29 cellular contexts compared by ENCODE assay signal in the genomic region with DNA sequence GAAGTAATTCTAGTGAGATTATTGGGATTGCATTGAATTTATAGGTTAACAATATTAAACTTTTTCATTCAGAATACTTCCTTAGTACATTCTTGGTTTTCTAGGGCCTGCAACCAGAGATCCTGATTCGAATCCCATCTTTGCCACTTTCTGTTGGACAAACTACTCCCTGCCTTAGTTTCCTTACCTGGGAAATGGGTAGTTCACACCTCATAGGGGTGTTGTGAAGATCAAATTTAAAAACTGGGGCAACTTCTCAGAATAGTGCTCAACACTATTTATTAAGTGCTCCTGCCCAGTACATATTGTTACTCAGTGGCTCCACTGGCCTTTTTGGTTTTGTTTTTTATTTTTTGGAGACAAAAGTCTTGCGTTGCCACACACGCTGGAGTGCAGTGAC.
"Had no signal": no experiment of that assay in that cellular context is flagged by ENCODE, and none has a peak within 500 bp of the region (broad histone marks: within the 10 kb centered on the region; RNA-seq: fewer than 3 reads in every experiment).

No MANE protein-coding gene starts in this region.

- H3K4me3 ChIP-seq: breast epithelium, pancreas, prostate gland, sigmoid colon, uterus had no signal

- DNase-seq: activated CD4-positive, alpha-beta memory T cell treated with anti-CD3 and anti-CD28 coated beads, Interleukin-2, amount 10 ng/mL, durations not matched to agents 7 days and 5 days; activated CD4-positive, alpha-beta T cell treated with anti-CD3 and anti-CD28 coated beads, Interleukin-2, amount 10 ng/mL, durations not matched to agents 7 days and 5 days; activated CD8-positive, alpha-beta memory T cell treated with anti-CD3 and anti-CD28 coated beads, Interleukin-2, amount 10 ng/mL, durations not matched to agents 7 days and 5 days; activated naive CD4-positive, alpha-beta T cell; activated T-cell treated with anti-CD3 and anti-CD28 coated beads, Interleukin-2, amount 50 U/mL, for 48 hours; central memory CD4-positive, alpha-beta T cell; foreskin fibroblast; head of caudate nucleus; hippocampal formation; immature natural killer cell; kidney; left colon; midbrain; naive thymus-derived CD4-positive, alpha-beta T cell; nucleus accumbens; pancreas; retina; sigmoid colon; small intestine; stimulated activated CD4-positive, alpha-beta T cell treated with anti-CD3 and anti-CD28 coated beads, Interleukin-4, amount 100 ng/mL, for 24 hours; stimulated activated naive CD4-positive, alpha-beta T cell; T-helper 9 cell; trophoblast cell; uterus had no signal

- H3K4me3 Mint-ChIP-seq: activated CD4-positive, alpha-beta memory T cell treated with anti-CD3 and anti-CD28 coated beads, Interleukin-2, amount 10 ng/mL, durations not matched to agents 7 days and 5 days; activated CD4-positive, alpha-beta T cell treated with anti-CD3 and anti-CD28 coated beads, Interleukin-2, amount 10 ng/mL, durations not matched to agents 7 days and 5 days; activated CD8-positive, alpha-beta memory T cell treated with anti-CD3 and anti-CD28 coated beads, Interleukin-2, amount 10 ng/mL, durations not matched to agents 7 days and 5 days; immature natural killer cell had no signal

- H3K9me3 ChIP-seq: breast epithelium, pancreas, prostate gland, sigmoid colon, uterus had no signal

- H3K9me3 Mint-ChIP-seq: activated CD4-positive, alpha-beta memory T cell treated with anti-CD3 and anti-CD28 coated beads, Interleukin-2, amount 10 ng/mL, durations not matched to agents 7 days and 5 days; activated CD4-positive, alpha-beta T cell treated with anti-CD3 and anti-CD28 coated beads, Interleukin-2, amount 10 ng/mL, durations not matched to agents 7 days and 5 days; immature natural killer cell; naive thymus-derived CD4-positive, alpha-beta T cell had no signal

- FAIRE-seq: kidney, pancreas, small intestine had no signal

- H3K4me1 ChIP-seq: breast epithelium, pancreas, prostate gland, sigmoid colon, uterus had no signal

- H3K27ac Mint-ChIP-seq: activated CD4-positive, alpha-beta memory T cell treated with anti-CD3 and anti-CD28 coated beads, Interleukin-2, amount 10 ng/mL, durations not matched to agents 7 days and 5 days had no signal

- H3K27me3 Mint-ChIP-seq: activated CD4-positive, alpha-beta memory T cell treated with anti-CD3 and anti-CD28 coated beads, Interleukin-2, amount 10 ng/mL, durations not matched to agents 7 days and 5 days; activated CD4-positive, alpha-beta T cell treated with anti-CD3 and anti-CD28 coated beads, Interleukin-2, amount 10 ng/mL, durations not matched to agents 7 days and 5 days; activated CD8-positive, alpha-beta memory T cell treated with anti-CD3 and anti-CD28 coated beads, Interleukin-2, amount 10 ng/mL, durations not matched to agents 7 days and 5 days; naive thymus-derived CD4-positive, alpha-beta T cell had no signal

- H3K27me3 ChIP-seq: breast epithelium, pancreas, sigmoid colon, uterus had no signal

- H3K36me3 ChIP-seq: prostate gland, uterus had no signal

- H3K27ac ChIP-seq: breast epithelium, pancreas, prostate gland, sigmoid colon, uterus, VCaP had no signal

- ATAC-seq: activated CD4-positive, CD25-positive, alpha-beta regulatory T cell treated with anti-CD3 and anti-CD28 coated beads, Interleukin-2, amount 50 U/mL, for 24 hours; activated CD8-positive, alpha-beta memory T cell treated with anti-CD3 and anti-CD28 coated beads, Interleukin-2, amount 10 ng/mL, durations not matched to agents 7 days and 5 days; esophagus mucosa; left colon; naive thymus-derived CD4-positive, alpha-beta T cell; pancreas had no signal
